Comparison of ENCODE assay signal across 16 cellular contexts in the genomic region with DNA sequence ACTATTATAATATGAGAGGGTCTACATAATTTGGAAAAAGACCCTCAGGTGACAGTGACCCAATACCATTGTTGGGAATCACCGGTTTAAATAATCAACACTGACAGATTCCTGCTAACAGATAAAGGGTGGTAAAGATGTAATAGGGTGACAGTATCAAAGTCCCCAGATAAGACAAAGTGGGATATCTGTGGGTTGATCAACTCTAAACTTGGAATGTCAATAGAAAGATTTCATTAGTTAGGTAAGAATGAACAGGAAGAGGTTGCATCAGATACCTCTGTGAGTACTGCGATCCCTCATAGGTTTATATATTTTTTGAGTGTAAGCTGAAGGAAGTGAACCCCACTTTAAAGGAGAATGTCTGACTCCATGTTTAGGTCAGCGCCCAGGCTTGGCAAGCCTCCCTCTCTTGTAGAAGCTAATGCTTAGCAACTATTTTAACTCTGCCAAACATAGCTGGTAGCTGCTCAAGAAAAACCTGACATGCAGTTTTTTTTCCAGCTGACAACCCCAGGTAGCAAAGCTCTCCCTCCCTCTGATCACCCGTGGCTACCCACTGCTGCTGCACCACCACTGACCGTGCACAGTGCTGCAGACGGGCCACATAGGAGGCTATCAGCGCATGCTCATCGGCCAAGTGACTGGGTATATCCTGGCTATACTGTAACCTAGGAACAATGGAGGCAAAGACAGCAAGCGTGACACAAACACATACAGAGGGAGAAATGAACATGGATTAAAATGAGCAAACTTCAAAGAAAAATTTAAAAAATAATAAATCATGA.
A peak's percentile ranks its signal among the peaks of the same experiment; 100 is the strongest.
DNase-seq lines count a peak whose midpoint lies in the region; ATAC-seq and TF ChIP-seq lines count a peak whose summit lies in the region.
"Had no signal": no experiment of that assay in that cellular context is flagged by ENCODE, and none has a peak within 500 bp of the region (broad histone marks: within the 10 kb centered on the region; RNA-seq: fewer than 3 reads in every experiment).

No MANE protein-coding gene starts in this region.

- no peak for ATAC-seq in activated naive CD8-positive, alpha-beta T cell treated with anti-CD3 and anti-CD28 coated beads, Interleukin-2, amount 50 U/mL, for 24 hours
- no peak for ATAC-seq in central memory CD8-positive, alpha-beta T cell (replicated peaks; ENCODE audit: extremely low read depth, poor library complexity, severe bottlenecking)
- ATAC-seq in HG03175 (IDR thresholded peaks at IDR 0.05; ENCODE audit: unreplicated experiment), result no peak

- no peaks in the 10 kb centered on the region for H3K27me3 Mint-ChIP-seq in activated naive CD8-positive, alpha-beta T cell treated with anti-CD3 and anti-CD28 coated beads for 36 hours
- no peaks in the 10 kb centered on the region for H3K27me3 Mint-ChIP-seq in activated naive CD8-positive, alpha-beta T cell treated with anti-CD3 and anti-CD28 coated beads, Interleukin-2, amount 50 U/mL, for 24 hours
- H3K27me3 Mint-ChIP-seq in central memory CD8-positive, alpha-beta T cell, result no peaks in the 10 kb centered on the region
- H3K27me3 Mint-ChIP-seq: CD8-positive, alpha-beta memory T cell had no signal

- peaks cover 6 to 7% of the 10 kb centered on the region in 2 donors for H3K4me1 ChIP-seq in thyroid gland

- no peak overlapping the region for H3K4me3 ChIP-seq in thyroid gland (replicated peaks in 1 of 3)
- H3K4me3 ChIP-seq: PC-9 had no signal

- H3K4me1 Mint-ChIP-seq in activated naive CD8-positive, alpha-beta T cell treated with anti-CD3 and anti-CD28 coated beads for 36 hours, result peaks cover 29% of the 10 kb centered on the region
- peaks cover 31% of the 10 kb centered on the region for H3K4me1 Mint-ChIP-seq in activated naive CD8-positive, alpha-beta T cell treated with anti-CD3 and anti-CD28 coated beads, Interleukin-2, amount 50 U/mL, for 24 hours
- no peaks in the 10 kb centered on the region for H3K4me1 Mint-ChIP-seq in central memory CD8-positive, alpha-beta T cell

- peaks cover 5% of the 10 kb centered on the region for H3K36me3 Mint-ChIP-seq in activated naive CD8-positive, alpha-beta T cell treated with anti-CD3 and anti-CD28 coated beads for 36 hours
- H3K36me3 Mint-ChIP-seq in activated naive CD8-positive, alpha-beta T cell treated with anti-CD3 and anti-CD28 coated beads, Interleukin-2, amount 50 U/mL, for 24 hours (ENCODE audit: low read depth), result peaks cover 11% of the 10 kb centered on the region
- H3K36me3 Mint-ChIP-seq in central memory CD8-positive, alpha-beta T cell (ENCODE audit: insufficient read depth), result peaks cover 8% of the 10 kb centered on the region

- intact Hi-C loops in thyroid gland (cut with DNase I), result no loop called here

- H3K9me3 Mint-ChIP-seq in activated naive CD8-positive, alpha-beta T cell treated with anti-CD3 and anti-CD28 coated beads for 36 hours, result no peaks in the 10 kb centered on the region
- H3K9me3 Mint-ChIP-seq in activated naive CD8-positive, alpha-beta T cell treated with anti-CD3 and anti-CD28 coated beads, Interleukin-2, amount 50 U/mL, for 24 hours, result no peaks in the 10 kb centered on the region
- H3K9me3 Mint-ChIP-seq in central memory CD8-positive, alpha-beta T cell, result no peaks in the 10 kb centered on the region
- H3K9me3 Mint-ChIP-seq: CD8-positive, alpha-beta memory T cell; HFFc6 had no signal

- peak overlapping the region; percentile 58 for H3K27ac Mint-ChIP-seq in activated naive CD8-positive, alpha-beta T cell treated with anti-CD3 and anti-CD28 coated beads for 36 hours
- no peak overlapping the region for H3K27ac Mint-ChIP-seq in activated naive CD8-positive, alpha-beta T cell treated with anti-CD3 and anti-CD28 coated beads, Interleukin-2, amount 50 U/mL, for 24 hours
- H3K27ac Mint-ChIP-seq in central memory CD8-positive, alpha-beta T cell (ENCODE audit: low read depth), result peak overlapping the region; percentile 10
- H3K27ac Mint-ChIP-seq: CD8-positive, alpha-beta memory T cell; HFFc6 had no signal

- 80 to 83% methylated on average over 9 of the region's 9 CpGs for WGBS in thyroid gland, 2 donors

- no peaks in the 10 kb centered on the region for H3K9me3 ChIP-seq in thyroid gland

- H3K4me3 Mint-ChIP-seq in activated naive CD8-positive, alpha-beta T cell treated with anti-CD3 and anti-CD28 coated beads for 36 hours, result no peak overlapping the region
- no peak overlapping the region for H3K4me3 Mint-ChIP-seq in activated naive CD8-positive, alpha-beta T cell treated with anti-CD3 and anti-CD28 coated beads, Interleukin-2, amount 50 U/mL, for 24 hours
- H3K4me3 Mint-ChIP-seq in central memory CD8-positive, alpha-beta T cell, result no peak overlapping the region
- H3K4me3 Mint-ChIP-seq: CD8-positive, alpha-beta memory T cell; HFFc6 had no signal

- no peak for TF ChIP-seq CTCF in thyroid gland (IDR thresholded peaks at IDR 0.05)

- DNase-seq in activated naive CD8-positive, alpha-beta T cell treated with anti-CD3 and anti-CD28 coated beads for 36 hours, result no peak
- no peak for DNase-seq in activated naive CD8-positive, alpha-beta T cell treated with anti-CD3 and anti-CD28 coated beads, Interleukin-2, amount 50 U/mL, for 24 hours
- DNase-seq in RPMI8226 (peak; percentile 29), thyroid gland (peak; percentile 27 to 56), NCI-H510A treated with DMSO at 0.1 percent for 48 hours (lab: John Stamatoyannopoulos, UW) (no peak)
- no peak for DNase-seq in central memory CD8-positive, alpha-beta T cell (ENCODE audit: low spot score in 2 of 2)
- DNase-seq: CD8-positive, alpha-beta memory T cell; GF-D8; GOT3; HFFc6; NCI-H1092; NCI-H748 treated with DMSO at 0.1 percent for 48 hours; PC-9 had no signal

- H3K36me3 ChIP-seq in thyroid gland, result no peaks in the 10 kb centered on the region

- no peak overlapping the region for H3K27ac ChIP-seq in thyroid gland
- H3K27ac ChIP-seq: HL-60, KMS-11, PC-9 had no signal

- TF ChIP-seq POLR2A in thyroid gland (IDR thresholded peaks at IDR 0.05), result no peak

- no peaks in the 10 kb centered on the region for H3K27me3 ChIP-seq in thyroid gland

Comparison
In these comparisons a context has a peak if more than half of its experiments do, and no peak if none do; other contexts are left out.
1. DNase-seq: peak in RPMI8226 (single experiment) and thyroid gland (2 of 2); none in activated naive CD8-positive, alpha-beta T cell treated with anti-CD3 and anti-CD28 coated beads for 36 hours (single experiment), activated naive CD8-positive, alpha-beta T cell treated with anti-CD3 and anti-CD28 coated beads, Interleukin-2, amount 50 U/mL, for 24 hours (single experiment), central memory CD8-positive, alpha-beta T cell (0 of 2) and NCI-H510A treated with DMSO at 0.1 percent for 48 hours (single experiment).